ENCODE assay signal across 31 cellular contexts in the genomic region with DNA sequence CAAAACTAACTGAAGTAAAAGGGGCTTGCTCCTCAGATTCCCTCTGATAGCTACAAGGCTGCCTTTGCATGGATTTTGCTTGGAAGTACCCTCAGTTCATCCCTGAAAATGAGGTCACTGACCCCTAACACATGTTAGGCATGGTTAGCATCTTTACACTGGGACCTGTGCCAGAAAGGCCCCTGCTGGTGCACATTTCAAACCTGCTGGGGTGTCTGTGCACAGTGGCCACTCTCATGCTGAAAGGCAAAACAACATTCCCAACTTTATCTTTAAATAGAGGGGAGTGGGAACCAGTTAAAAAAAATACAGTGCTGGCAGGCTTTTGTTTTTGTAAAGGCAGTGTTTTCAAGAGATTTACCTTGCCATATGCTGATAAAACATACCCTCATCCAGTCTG.
DNase-seq lines count a peak whose midpoint lies in the region; ATAC-seq, FAIRE-seq and TF ChIP-seq lines count a peak whose summit lies in the region.
"Had no signal": no experiment of that assay in that cellular context is flagged by ENCODE, and none has a peak within 500 bp of the region (broad histone marks: within the 10 kb centered on the region; RNA-seq: fewer than 3 reads in every experiment).

No MANE protein-coding gene starts in this region.

- H4K20me1 ChIP-seq in OCI-LY7 (ENCODE audit: insufficient read depth, low read length), result no peaks in the 10 kb centered on the region

- POLR2A ChIA-PET in OCI-LY7 (lab: Charles Lee), result interaction anchor here (0.6 to 0.7 kb wide), 3 partner anchors 11 to 61 kb away, joined by 3 to 4 read pairs (median 3); no protein-coding TSS in a partner anchor

- H3K27me3 ChIP-seq in right cardiac atrium (ENCODE audit: control insufficient read depth, insufficient read depth), result no peaks in the 10 kb centered on the region
- H3K27me3 ChIP-seq: esophagus muscularis mucosa, testis, uterus had no signal

- H3K9me3 ChIP-seq in right cardiac atrium (ENCODE audit: control insufficient read depth, low read length) (no peaks in the 10 kb centered on the region), OCI-LY7 (ENCODE audit: low read length) (no peaks in the 10 kb centered on the region)
- H3K9me3 ChIP-seq: esophagus muscularis mucosa, psoas muscle, testis, uterus had no signal

- H3K9me2 ChIP-seq in OCI-LY7 (ENCODE audit: insufficient read depth, low read length), result no peaks in the 10 kb centered on the region

- no peaks in the 10 kb centered on the region for H3K79me2 ChIP-seq in OCI-LY7 (ENCODE audit: insufficient read depth, low read depth, low read length)

- FAIRE-seq in GM19239 (lab: Jason Lieb, UNC), result no peak
- FAIRE-seq: A204.1, bronchial epithelial cell, frontal cortex, HepG2 had no signal

- no peak for ATAC-seq in right cardiac atrium
- ATAC-seq: activated CD4-positive, CD25-positive, alpha-beta regulatory T cell treated with anti-CD3 and anti-CD28 coated beads, Interleukin-2, amount 50 U/mL, for 24 hours; activated T-helper 17 cell treated with anti-CD3 and anti-CD28 coated beads, Interleukin-2, amount 50 U/mL, for 72 hours; CD8-positive, alpha-beta T cell; HepG2; left colon; psoas muscle had no signal

- no peak overlapping the region for H3K4me2 ChIP-seq in OCI-LY7 (ENCODE audit: low read length)

- no peak for TF ChIP-seq CTCF in OCI-LY7 (conservative IDR thresholded peaks at IDR 0.05; ENCODE audit: low read length)

- H2AFZ ChIP-seq in OCI-LY7 (ENCODE audit: low read length), result no peak overlapping the region

- no peak overlapping the region for H3K4me3 ChIP-seq in right cardiac atrium (ENCODE audit: low read length)
- no peak overlapping the region for H3K4me3 ChIP-seq in OCI-LY7 (ENCODE audit: low read depth, low read length, poor library complexity, severe bottlenecking)
- H3K4me3 ChIP-seq: esophagus muscularis mucosa, psoas muscle, testis, uterus had no signal

- CTCF ChIA-PET in OCI-LY7 (lab: Charles Lee; ENCODE audit: unreplicated experiment), result no interaction called here

- DNase-seq in NCI-H2227 (lab: John Stamatoyannopoulos, UW; ENCODE audit: unreplicated experiment), result peak; percentile 51
- no peak for DNase-seq in NCI-H2227 treated with DMSO at 0.1 percent for 48 hours (lab: John Stamatoyannopoulos, UW)
- DNase-seq in COR-L47 (lab: John Stamatoyannopoulos, UW), result peak; percentile 12
- peak; percentile 83 for DNase-seq in SK-N-DZ (ENCODE audit: low spot score)
- peak in 2 of 3 donors; percentile 30 to 62 for DNase-seq in right cardiac atrium
- DNase-seq in activated CD4-positive, alpha-beta T cell treated with anti-CD3 and anti-CD28 coated beads for 1 hour, result no peak
- no peak for DNase-seq in OCI-LY7 (ENCODE audit: low spot score)
- DNase-seq in GM19239 (ENCODE audit: insufficient read length, low spot score), result no peak
- DNase-seq: activated CD4-positive, alpha-beta memory T cell treated with anti-CD3 and anti-CD28 coated beads for 36 hours; activated CD8-positive, alpha-beta memory T cell treated with anti-CD3 and anti-CD28 coated beads, Interleukin-2, amount 50 U/mL, for 48 hours; activated naive CD4-positive, alpha-beta T cell treated with anti-CD3 and anti-CD28 coated beads, Interleukin-2, amount 50 U/mL, for 16 hours; CD8-positive, alpha-beta T cell; DMS153; hippocampal formation; left colon; mesendoderm; naive B cell; NCI-H1694 treated with DMSO at 0.1 percent for 48 hours; NCI-H226; psoas muscle; SHP77 treated with DMSO at 0.1 percent for 48 hours; stimulated activated naive CD4-positive, alpha-beta T cell treated with Interleukin-2 at 50 U/mL for 16 hours; testis; uterus had no signal

- H3K27ac ChIP-seq in right cardiac atrium (ENCODE audit: low read length), result peak overlapping the region; percentile 92
- H3K27ac ChIP-seq in OCI-LY7 (ENCODE audit: low read depth, low read length, poor library complexity, severe bottlenecking), result no peak overlapping the region
- H3K27ac ChIP-seq: esophagus muscularis mucosa, psoas muscle, testis, uterus had no signal

- no TSS peak for BruUV-seq in OCI-LY7 (replicated peaks; lab: Mats Ljungman, UMichigan)

- H3K4me1 ChIP-seq in right cardiac atrium (ENCODE audit: control insufficient read depth, insufficient read depth, low read length) (peaks cover 16% of the 10 kb centered on the region), OCI-LY7 (ENCODE audit: insufficient read depth, low read length, poor library complexity, severe bottlenecking) (no peaks in the 10 kb centered on the region)
- H3K4me1 ChIP-seq: psoas muscle, testis, uterus had no signal

- intact Hi-C loops in right cardiac atrium (cut with DNase I), result no loop called here
- intact Hi-C loops in OCI-LY7 (cut with micrococcal nuclease; ENCODE audit: unreplicated experiment), result no loop called here

- no peaks in the 10 kb centered on the region for H3K36me3 ChIP-seq in OCI-LY7 (ENCODE audit: insufficient read depth, low read length)
- H3K36me3 ChIP-seq: esophagus muscularis mucosa, uterus had no signal

Comparison
In these comparisons a context has a peak if more than half of its experiments do, and no peak if none do; other contexts are left out.
1. DNase-seq: peak in NCI-H2227 (single experiment), COR-L47 (single experiment), SK-N-DZ (single experiment) and right cardiac atrium (2 of 3); none in NCI-H2227 treated with DMSO at 0.1 percent for 48 hours (single experiment), activated CD4-positive, alpha-beta T cell treated with anti-CD3 and anti-CD28 coated beads for 1 hour (single experiment), OCI-LY7 (single experiment) and GM19239 (single experiment).